Comparison of ENCODE assay signal across 19 cellular contexts in genomic region chr2:14194233-14194632, GRCh38.
"Had no signal": no experiment of that assay in that cellular context is flagged by ENCODE, and none has a peak within 500 bp of the region (broad histone marks: within the 10 kb centered on the region; RNA-seq: fewer than 3 reads in every experiment).

No MANE protein-coding gene starts in this region.

- H3K36me3 ChIP-seq: heart left ventricle, pancreas, suprapubic skin, WERI-Rb-1 had no signal

- ATAC-seq: activated CD8-positive, alpha-beta memory T cell treated with anti-CD3 and anti-CD28 coated beads, Interleukin-2, amount 10 ng/mL, durations not matched to agents 7 days and 5 days; activated naive CD8-positive, alpha-beta T cell treated with anti-CD3 and anti-CD28 coated beads, Interleukin-2, amount 50 U/mL, for 24 hours; effector memory CD8-positive, alpha-beta T cell; heart left ventricle; left colon; naive thymus-derived CD8-positive, alpha-beta T cell; pancreas; sciatic nerve had no signal

- H3K9me3 Mint-ChIP-seq: activated naive CD8-positive, alpha-beta T cell treated with anti-CD3 and anti-CD28 coated beads, Interleukin-2, amount 50 U/mL, for 24 hours; type B pancreatic cell had no signal

- H3K9me3 ChIP-seq: pancreas, suprapubic skin had no signal

- H3K27ac ChIP-seq: heart left ventricle, pancreas, suprapubic skin, WERI-Rb-1 had no signal

- H3K4me1 ChIP-seq: heart left ventricle, pancreas, suprapubic skin had no signal

- H3K36me3 Mint-ChIP-seq: activated CD4-positive, alpha-beta memory T cell treated with anti-CD3 and anti-CD28 coated beads for 36 hours; activated CD8-positive, alpha-beta memory T cell treated with anti-CD3 and anti-CD28 coated beads, Interleukin-2, amount 10 ng/mL, durations not matched to agents 7 days and 5 days; immature natural killer cell; memory B cell; naive thymus-derived CD8-positive, alpha-beta T cell; type B pancreatic cell had no signal

- H3K4me1 Mint-ChIP-seq: activated CD8-positive, alpha-beta memory T cell treated with anti-CD3 and anti-CD28 coated beads, Interleukin-2, amount 10 ng/mL, durations not matched to agents 7 days and 5 days; activated naive CD8-positive, alpha-beta T cell treated with anti-CD3 and anti-CD28 coated beads, Interleukin-2, amount 50 U/mL, for 24 hours; immature natural killer cell; memory B cell; naive thymus-derived CD8-positive, alpha-beta T cell had no signal

- H3K27me3 ChIP-seq: heart left ventricle, pancreas, suprapubic skin had no signal

- H3K27ac Mint-ChIP-seq: activated CD4-positive, alpha-beta memory T cell treated with anti-CD3 and anti-CD28 coated beads for 36 hours; activated CD8-positive, alpha-beta memory T cell treated with anti-CD3 and anti-CD28 coated beads, Interleukin-2, amount 10 ng/mL, durations not matched to agents 7 days and 5 days; activated naive CD4-positive, alpha-beta T cell treated with anti-CD3 and anti-CD28 coated beads for 36 hours; activated naive CD8-positive, alpha-beta T cell treated with anti-CD3 and anti-CD28 coated beads, Interleukin-2, amount 50 U/mL, for 24 hours; activated T-helper 2 cell treated with anti-CD3 and anti-CD28 coated beads, Interferon-gamma antibody, Interleukin-2, Interleukin-4, amounts not matched to agents 10 μg/mL and 5 μg/mL and 100 μg/mL, durations not matched to agents 14 hours and 24 hours and 36 hours; effector memory CD8-positive, alpha-beta T cell; immature natural killer cell; memory B cell; naive thymus-derived CD8-positive, alpha-beta T cell; stimulated activated naive CD8-positive, alpha-beta T cell treated with anti-CD3 and anti-CD28 coated beads, Interleukin-15, Interleukin-2, amounts not matched to agents 100 ng/mL and 50 ng/mL, for 24 hours; type B pancreatic cell had no signal

- H3K27me3 Mint-ChIP-seq: activated CD4-positive, alpha-beta memory T cell treated with anti-CD3 and anti-CD28 coated beads for 36 hours; activated CD8-positive, alpha-beta memory T cell treated with anti-CD3 and anti-CD28 coated beads, Interleukin-2, amount 10 ng/mL, durations not matched to agents 7 days and 5 days; activated naive CD8-positive, alpha-beta T cell treated with anti-CD3 and anti-CD28 coated beads, Interleukin-2, amount 50 U/mL, for 24 hours; effector memory CD8-positive, alpha-beta T cell; memory B cell; naive thymus-derived CD8-positive, alpha-beta T cell; stimulated activated naive CD8-positive, alpha-beta T cell treated with anti-CD3 and anti-CD28 coated beads, Interleukin-15, Interleukin-2, amounts not matched to agents 100 ng/mL and 50 ng/mL, for 24 hours; type B pancreatic cell had no signal

- DNase-seq: activated CD4-positive, alpha-beta memory T cell treated with anti-CD3 and anti-CD28 coated beads for 36 hours; activated CD8-positive, alpha-beta memory T cell treated with anti-CD3 and anti-CD28 coated beads, Interleukin-2, amount 10 ng/mL, durations not matched to agents 7 days and 5 days; activated naive CD4-positive, alpha-beta T cell treated with anti-CD3 and anti-CD28 coated beads for 36 hours; activated naive CD8-positive, alpha-beta T cell treated with anti-CD3 and anti-CD28 coated beads, Interleukin-2, amount 50 U/mL, for 24 hours; activated T-cell treated with anti-CD3 and anti-CD28 coated beads, Interleukin-2, amount 50 U/mL, for 1 hour; dermis blood vessel endothelial cell; effector memory CD8-positive, alpha-beta T cell; heart left ventricle; immature natural killer cell; left colon; naive thymus-derived CD8-positive, alpha-beta T cell; pancreas; WERI-Rb-1 had no signal

- H3K4me3 ChIP-seq: heart left ventricle, pancreas, suprapubic skin had no signal

- H3K4me3 Mint-ChIP-seq: activated CD4-positive, alpha-beta memory T cell treated with anti-CD3 and anti-CD28 coated beads for 36 hours; activated CD8-positive, alpha-beta memory T cell treated with anti-CD3 and anti-CD28 coated beads, Interleukin-2, amount 10 ng/mL, durations not matched to agents 7 days and 5 days; activated naive CD4-positive, alpha-beta T cell treated with anti-CD3 and anti-CD28 coated beads for 36 hours; activated naive CD8-positive, alpha-beta T cell treated with anti-CD3 and anti-CD28 coated beads, Interleukin-2, amount 50 U/mL, for 24 hours; effector memory CD8-positive, alpha-beta T cell; immature natural killer cell; memory B cell; naive thymus-derived CD8-positive, alpha-beta T cell; stimulated activated naive CD8-positive, alpha-beta T cell treated with anti-CD3 and anti-CD28 coated beads, Interleukin-15, Interleukin-2, amounts not matched to agents 100 ng/mL and 50 ng/mL, for 24 hours; type B pancreatic cell had no signal
